In the genomic region with DNA sequence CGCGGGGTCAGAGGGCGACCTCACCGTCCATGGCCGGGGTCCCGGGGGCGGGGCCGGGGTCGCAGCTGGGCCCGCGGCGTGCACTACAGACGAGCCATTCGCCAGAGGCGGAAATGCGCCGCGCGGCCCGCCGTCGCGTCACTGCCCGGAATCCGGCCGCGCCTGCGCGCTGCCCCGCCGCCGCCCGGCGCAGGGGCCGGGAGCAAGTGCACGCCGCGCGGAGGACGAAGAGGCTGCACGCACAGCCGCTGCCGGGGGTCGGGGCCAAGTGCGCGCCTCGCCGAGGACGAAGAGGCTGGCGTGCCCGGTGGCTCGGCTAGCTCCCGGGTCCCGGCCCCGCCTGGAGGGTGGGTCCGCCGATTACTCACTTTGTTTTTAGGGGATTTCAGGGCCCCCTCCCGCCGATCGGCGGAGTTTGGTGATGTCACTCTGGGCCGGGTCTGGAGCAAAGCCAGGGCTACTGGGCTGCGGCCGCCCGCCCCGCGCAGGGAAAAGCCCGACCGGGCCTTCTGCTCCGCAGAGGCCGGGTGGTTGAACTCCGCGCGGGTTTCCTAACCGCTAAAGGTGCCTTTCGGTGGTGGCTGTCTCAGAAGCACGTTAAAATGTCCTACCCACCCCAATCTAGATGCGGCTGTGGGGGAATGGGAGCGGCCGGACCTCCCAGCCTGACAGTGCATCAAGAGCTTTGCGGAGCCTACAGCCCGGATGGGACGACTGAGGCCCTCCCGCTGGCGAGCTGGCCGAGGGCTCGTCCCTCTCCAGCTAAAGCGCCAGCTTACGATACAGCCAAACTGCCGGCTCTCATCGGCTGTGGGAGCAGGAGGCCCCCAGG, we compare ENCODE assay signal across 8 cellular contexts. TPM values are rescaled to one million over a fixed set of nuclear protein-coding genes. Genes with fewer than 3 reads are reported as not detected.
DNase-seq lines count a peak whose midpoint lies in the region; ATAC-seq and TF ChIP-seq lines count a peak whose summit lies in the region.

A gene (minus strand): TSS at position 115 of the 832 bp plus-strand sequence. CDS start 84 bp downstream, at position 31.

- CTCF ChIA-PET in activated CD4-positive, alpha-beta T cell treated with anti-CD3 and anti-CD28 coated beads for 36 hours (lab: Charles Lee) = interaction anchor here (0.6 to 1.4 kb wide), 11 partner anchors 10 to 529 kb away, joined by 3 to 4 read pairs (median 3); a partner anchor contains a TSS

- no peaks in the 10 kb centered on the region for H3K27me3 Mint-ChIP-seq in activated CD4-positive, alpha-beta T cell treated with anti-CD3 and anti-CD28 coated beads for 36 hours

- H3K4me1 Mint-ChIP-seq in activated CD4-positive, alpha-beta T cell treated with anti-CD3 and anti-CD28 coated beads for 36 hours = peaks cover 41% of the 10 kb centered on the region

- ATAC-seq in GM18909 (IDR thresholded peaks at IDR 0.05; ENCODE audit: poor library complexity, unreplicated experiment) = peak; percentile 89
- peak; percentile 75 for ATAC-seq in HG03159 (IDR thresholded peaks at IDR 0.05; ENCODE audit: unreplicated experiment)
- peak; percentile 90 for ATAC-seq in activated CD4-positive, alpha-beta T cell treated with anti-CD3 and anti-CD28 coated beads for 36 hours

- no peaks in the 10 kb centered on the region for H3K9me3 Mint-ChIP-seq in activated CD4-positive, alpha-beta T cell treated with anti-CD3 and anti-CD28 coated beads for 36 hours (ENCODE audit: low read depth)

- H3K4me3 ChIP-seq in AG10803 (ENCODE audit: low read length) = peak within 1 kb of the TSS; percentile 98
- H3K4me3 ChIP-seq in choroid plexus epithelial cell (ENCODE audit: low read depth, low read length) = peak within 1 kb of the TSS; percentile 84

- H3K4me3 Mint-ChIP-seq in activated CD4-positive, alpha-beta T cell treated with anti-CD3 and anti-CD28 coated beads for 36 hours = peak within 1 kb of the TSS; percentile 88

- no peaks in the 10 kb centered on the region for H3K27me3 ChIP-seq in layer of hippocampus (ENCODE audit: control insufficient read depth, insufficient read depth, low read length)

- peak within 1 kb of the TSS; percentile 99 for H3K27ac ChIP-seq in layer of hippocampus (ENCODE audit: low read depth, low read length)

- POLR2A ChIA-PET in activated CD4-positive, alpha-beta T cell treated with anti-CD3 and anti-CD28 coated beads for 36 hours (lab: Charles Lee) = interaction anchor here (0.7 to 1.6 kb wide), 7 partner anchors 9 to 322 kb away, joined by 3 to 16 read pairs (median 3); no protein-coding TSS in a partner anchor

- H3K36me3 Mint-ChIP-seq in activated CD4-positive, alpha-beta T cell treated with anti-CD3 and anti-CD28 coated beads for 36 hours (ENCODE audit: low read depth) = peaks cover 38% of the 10 kb centered on the region

- TF ChIP-seq CTCF in AG10803 (conservative IDR thresholded peaks at IDR 0.05; ENCODE audit: low read length) = no peak
- no peak for TF ChIP-seq CTCF in choroid plexus epithelial cell (conservative IDR thresholded peaks at IDR 0.05; ENCODE audit: low read depth, low read length)

- intact Hi-C loops in activated CD4-positive, alpha-beta T cell treated with anti-CD3 and anti-CD28 coated beads for 36 hours (cut with DNase I, micrococcal nuclease) = loop anchor here (1.0 to 5.0 kb wide), 15 partner anchors 10 to 298 kb away; a partner anchor contains a TSS

- DNase-seq in AG10803 (ENCODE audit: low read depth) = peak; percentile 96
- DNase-seq in NCI-H446 (lab: John Stamatoyannopoulos, UW) = peak; percentile 95 to 97
- peak; percentile 96 for DNase-seq in activated CD4-positive, alpha-beta T cell treated with anti-CD3 and anti-CD28 coated beads for 36 hours
- peak; percentile 93 for DNase-seq in choroid plexus epithelial cell (ENCODE audit: low read depth)
- peak; percentile 79 to 86 for DNase-seq in stimulated activated CD4-positive, alpha-beta T cell treated with anti-CD3 and anti-CD28 coated beads, Interleukin-1b, Interleukin-23, amount 100 ng/mL, for 4 hours (ENCODE audit: low read depth in 2 of 2)

- peak within 1 kb of the TSS; percentile 97 for H3K27ac Mint-ChIP-seq in activated CD4-positive, alpha-beta T cell treated with anti-CD3 and anti-CD28 coated beads for 36 hours

RNA-seq across cellular contexts. Expression of the gene that starts here (rescaled TPM):
- total RNA-seq in activated CD4-positive, alpha-beta T cell treated with anti-CD3 and anti-CD28 coated beads for 36 hours = 100 to 1,000 TPM in 1 of 2 experiments, 10 to 100 TPM in 1; 76.9 to 109 TPM

Comparison
In these comparisons a context has a peak if more than half of its experiments do, and no peak if none do; other contexts are left out.
1. Peak in every context shown above with its lines: DNase-seq, ATAC-seq, H3K4me3 ChIP-seq and H3K27ac ChIP-seq.